Comparison of ENCODE assay signal across 20 cellular contexts in the genomic region with DNA sequence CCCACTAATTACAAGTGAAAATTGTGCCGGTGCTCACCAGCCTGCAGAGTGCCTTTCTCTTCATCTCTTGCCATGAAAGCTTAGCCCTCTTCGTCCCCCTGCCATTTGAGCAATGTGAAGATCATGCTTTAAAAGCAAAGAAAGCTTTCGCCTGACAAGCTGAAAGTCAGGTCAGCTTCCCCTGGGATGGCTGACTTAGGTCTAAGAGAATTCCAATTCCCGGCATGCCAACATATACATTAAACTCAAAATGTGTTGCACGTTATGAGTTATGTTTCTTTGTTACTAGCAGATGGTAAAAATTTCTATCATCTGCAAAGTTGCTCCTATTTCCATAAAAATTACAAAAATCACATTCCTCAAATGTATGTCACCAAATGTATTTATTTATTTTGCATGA.
A peak's percentile ranks its signal among the peaks of the same experiment; 100 is the strongest.
DNase-seq lines count a peak whose midpoint lies in the region; ATAC-seq and TF ChIP-seq lines count a peak whose summit lies in the region.
"Had no signal": no experiment of that assay in that cellular context is flagged by ENCODE, and none has a peak within 500 bp of the region (broad histone marks: within the 10 kb centered on the region; RNA-seq: fewer than 3 reads in every experiment).

No MANE protein-coding gene starts in this region.

- 79 to 87% methylated on average over 5 of the region's 5 CpGs for WGBS in GM23248 (ENCODE audit: low coverage in 1 of 2, low lambda C conversion rate in 2 of 2, missing lambda C conversion rate in 2 of 2), 2 experiments
- 74 to 77% methylated on average over 5 of the region's 5 CpGs for WGBS in body of pancreas, 2 donors

- TF ChIP-seq POLR2A in body of pancreas (IDR thresholded peaks at IDR 0.05) = no peak

- peak overlapping the region; percentile 86 for H3K27ac ChIP-seq in GM23248
- no peak overlapping the region for H3K27ac ChIP-seq in neural cell (ENCODE audit: low read length)
- H3K27ac ChIP-seq in body of pancreas = no peak overlapping the region
- H3K27ac ChIP-seq: RWPE1, SJCRH30 had no signal

- H3K9me3 Mint-ChIP-seq in chondrocyte (ENCODE audit: low read depth) = no peaks in the 10 kb centered on the region
- no peaks in the 10 kb centered on the region for H3K9me3 Mint-ChIP-seq in activated CD8-positive, alpha-beta memory T cell treated with anti-CD3 and anti-CD28 coated beads, Interleukin-2, amount 10 ng/mL, durations not matched to agents 7 days and 5 days (ENCODE audit: low read depth)
- H3K9me3 Mint-ChIP-seq: CD4-positive, alpha-beta memory T cell; H9 had no signal

- TF ChIP-seq CTCF in AG04449 (IDR thresholded peaks at IDR 0.05; ENCODE audit: insufficient read depth, low read length, missing control alignments) (no peak), chondrocyte (IDR thresholded peaks at IDR 0.05) (no peak), neural cell (IDR thresholded peaks at IDR 0.05; ENCODE audit: poor library complexity, severe bottlenecking) (no peak), body of pancreas (IDR thresholded peaks at IDR 0.05) (no peak)

- H2AFZ ChIP-seq in GM23248 = peak overlapping the region; percentile 39
- no peak overlapping the region for H2AFZ ChIP-seq in neural cell (ENCODE audit: low read depth, low read length)

- peaks cover 9% of the 10 kb centered on the region for H3K36me3 Mint-ChIP-seq in chondrocyte (ENCODE audit: low read depth)
- no peaks in the 10 kb centered on the region for H3K36me3 Mint-ChIP-seq in activated CD8-positive, alpha-beta memory T cell treated with anti-CD3 and anti-CD28 coated beads, Interleukin-2, amount 10 ng/mL, durations not matched to agents 7 days and 5 days
- H3K36me3 Mint-ChIP-seq: CD4-positive, alpha-beta memory T cell had no signal

- H3K4me3 Mint-ChIP-seq in chondrocyte (ENCODE audit: unreplicated experiment) = peak overlapping the region; percentile 59
- H3K4me3 Mint-ChIP-seq in activated CD8-positive, alpha-beta memory T cell treated with anti-CD3 and anti-CD28 coated beads, Interleukin-2, amount 10 ng/mL, durations not matched to agents 7 days and 5 days = no peak overlapping the region
- H3K4me3 Mint-ChIP-seq: CD4-positive, alpha-beta memory T cell; H9 had no signal

- in situ Hi-C loops in GM23248 (cut with MboI) = no loop called here

- H3K9me2 ChIP-seq in GM23248 (ENCODE audit: insufficient read depth) (no peaks in the 10 kb centered on the region), neural cell (ENCODE audit: insufficient read depth, low read length) (no peaks in the 10 kb centered on the region)

- H3K27ac Mint-ChIP-seq in chondrocyte (ENCODE audit: unreplicated experiment) = no peak overlapping the region
- H3K27ac Mint-ChIP-seq in activated CD8-positive, alpha-beta memory T cell treated with anti-CD3 and anti-CD28 coated beads, Interleukin-2, amount 10 ng/mL, durations not matched to agents 7 days and 5 days = no peak overlapping the region

- no peaks in the 10 kb centered on the region for H3K27me3 Mint-ChIP-seq in chondrocyte (ENCODE audit: low read depth)
- peaks cover 2% of the 10 kb centered on the region for H3K27me3 Mint-ChIP-seq in activated CD8-positive, alpha-beta memory T cell treated with anti-CD3 and anti-CD28 coated beads, Interleukin-2, amount 10 ng/mL, durations not matched to agents 7 days and 5 days

- ATAC-seq in HG03097 (IDR thresholded peaks at IDR 0.05; ENCODE audit: low FRiP score, unreplicated experiment) = no peak
- ATAC-seq in activated CD8-positive, alpha-beta memory T cell treated with anti-CD3 and anti-CD28 coated beads, Interleukin-2, amount 10 ng/mL, durations not matched to agents 7 days and 5 days = no peak
- no peak for ATAC-seq in body of pancreas
- ATAC-seq: PC-3 had no signal

- CTCF ChIA-PET in AG04449 (lab: Yijun Ruan, JAX) = interaction anchor here (0.7 to 2.4 kb wide), 6 partner anchors 9 to 453 kb away, joined by 3 to 7 read pairs (median 4); no protein-coding TSS in a partner anchor
- CTCF ChIA-PET in activated CD8-positive, alpha-beta memory T cell treated with anti-CD3 and anti-CD28 coated beads, Interleukin-2, amount 10 ng/mL, durations not matched to agents 7 days and 5 days (lab: Charles Lee) = no interaction called here

- peaks cover 60% of the 10 kb centered on the region for H3F3A ChIP-seq in GM23248 (ENCODE audit: insufficient read depth)
- peaks cover 4% of the 10 kb centered on the region for H3F3A ChIP-seq in neural cell (ENCODE audit: insufficient read depth, low read length, poor library complexity, severe bottlenecking)

- peaks cover 74% of the 10 kb centered on the region for H3K4me1 Mint-ChIP-seq in chondrocyte (ENCODE audit: low read depth)
- no peaks in the 10 kb centered on the region for H3K4me1 Mint-ChIP-seq in activated CD8-positive, alpha-beta memory T cell treated with anti-CD3 and anti-CD28 coated beads, Interleukin-2, amount 10 ng/mL, durations not matched to agents 7 days and 5 days
- H3K4me1 Mint-ChIP-seq: CD4-positive, alpha-beta memory T cell had no signal

- H3K4me2 ChIP-seq in GM23248 (ENCODE audit: unreplicated experiment) (peak overlapping the region; percentile 29), neural cell (ENCODE audit: low read length) (no peak overlapping the region)

- DNase-seq in AG04449 (ENCODE audit: low read depth, low spot score) = peak; percentile 53
- peak; percentile 18 for DNase-seq in GM23248
- no peak for DNase-seq in chondrocyte (ENCODE audit: low spot score)
- no peak for DNase-seq in activated CD8-positive, alpha-beta memory T cell treated with anti-CD3 and anti-CD28 coated beads, Interleukin-2, amount 10 ng/mL, durations not matched to agents 7 days and 5 days
- no peak for DNase-seq in NCI-H1930 (lab: John Stamatoyannopoulos, UW)
- no peak for DNase-seq in body of pancreas
- DNase-seq: BE2C; Calu3; CD4-positive, alpha-beta memory T cell; H9; KG1; NCI-H1417 treated with DMSO at 0.1 percent for 48 hours; NCI-H2029; NCI-H2171; NCI-H748 treated with DMSO at 0.1 percent for 48 hours; PC-3; SJCRH30 had no signal

- POLR2A ChIA-PET in AG04449 (lab: Yijun Ruan, JAX) = interaction anchor here (0.7 to 1.8 kb wide), 3 partner anchors 133 to 198 kb away, joined by 3 to 6 read pairs (median 4); no protein-coding TSS in a partner anchor

- H4K20me1 ChIP-seq in GM23248 (ENCODE audit: insufficient read depth) (no peaks in the 10 kb centered on the region), neural cell (ENCODE audit: insufficient read depth) (no peaks in the 10 kb centered on the region)

- TF ChIP-seq RAD21 in neural cell (conservative IDR thresholded peaks at IDR 0.05) = no peak

- peak; percentile 4 for TF ChIP-seq EP300 in neural cell (conservative IDR thresholded peaks at IDR 0.05; ENCODE audit: poor library complexity, severe bottlenecking)

- H3K4me1 ChIP-seq in GM23248 (ENCODE audit: insufficient read depth) = peaks cover 69% of the 10 kb centered on the region
- H3K4me1 ChIP-seq in body of pancreas = no peaks in the 10 kb centered on the region
- H3K4me1 ChIP-seq: BE2C, SJCRH30 had no signal

- H3K9ac ChIP-seq in GM23248 (peak overlapping the region; percentile 56; the same call in 1 of the 2 replicates), neural cell (ENCODE audit: low read length) (no peak overlapping the region)

- H3K36me3 ChIP-seq in GM23248 (ENCODE audit: low read depth) (no peaks in the 10 kb centered on the region), neural cell (ENCODE audit: insufficient read depth, low read length) (no peaks in the 10 kb centered on the region), body of pancreas (replicated peaks in 1 of 2; ENCODE audit: insufficient read depth in 1 of 2, low read depth in 2 of 2) (no peaks in the 10 kb centered on the region)
- H3K36me3 ChIP-seq: BE2C, SJCRH30 had no signal

- H3K4me3 ChIP-seq in AG04449 (ENCODE audit: low read depth, low read length) = peak overlapping the region; percentile 25; the same call in 1 of the 2 replicates
- no peak overlapping the region for H3K4me3 ChIP-seq in GM23248
- H3K4me3 ChIP-seq in neural cell (ENCODE audit: low read length) = peak overlapping the region; percentile 0
- H3K4me3 ChIP-seq in body of pancreas = no peak overlapping the region
- H3K4me3 ChIP-seq: SJCRH30 had no signal

- H3K79me2 ChIP-seq in GM23248 (ENCODE audit: insufficient read depth) (no peaks in the 10 kb centered on the region), neural cell (replicated peaks; ENCODE audit: insufficient read depth, low read length) (no peaks in the 10 kb centered on the region)

- intact Hi-C loops in body of pancreas (cut with DNase I) = no loop called here

- H3K27me3 ChIP-seq in GM23248 (replicated peaks; ENCODE audit: insufficient read depth) (no peaks in the 10 kb centered on the region), neural cell (ENCODE audit: insufficient read depth, low read depth, low read length) (no peaks in the 10 kb centered on the region), body of pancreas (no peaks in the 10 kb centered on the region)
- H3K27me3 ChIP-seq: BE2C, SJCRH30 had no signal

- H3K9me3 ChIP-seq in GM23248 (ENCODE audit: low read depth) (no peaks in the 10 kb centered on the region), neural cell (ENCODE audit: low read length) (no peaks in the 10 kb centered on the region), body of pancreas (no peaks in the 10 kb centered on the region)
- H3K9me3 ChIP-seq: BE2C, SJCRH30 had no signal

TF ChIP-seq in neural cell, 6 proteins besides CTCF, POLR2A, EP300 and RAD21 (continues in another document):
- TF ChIP-seq EZH2 (IDR thresholded peaks at IDR 0.05; ENCODE audit: borderline replicate concordance, insufficient read depth, low read length, poor library complexity, severe bottlenecking) (no peak), SMC3 (conservative IDR thresholded peaks at IDR 0.05; ENCODE audit: poor library complexity) (no peak), POLR2AphosphoS5 (IDR thresholded peaks at IDR 0.05) (peak; percentile 36)

Comparison
In these comparisons a context has a peak if more than half of its experiments do, and no peak if none do; other contexts are left out.
1. DNase-seq: peak in AG04449 (single experiment) and GM23248 (single experiment); none in chondrocyte (single experiment), activated CD8-positive, alpha-beta memory T cell treated with anti-CD3 and anti-CD28 coated beads, Interleukin-2, amount 10 ng/mL, durations not matched to agents 7 days and 5 days (single experiment), NCI-H1930 (0 of 2) and body of pancreas (0 of 4).
2. H3K4me3 ChIP-seq: peak in AG04449 (single experiment) and neural cell (single experiment); none in GM23248 (single experiment) and body of pancreas (0 of 2).